In the genomic region with DNA sequence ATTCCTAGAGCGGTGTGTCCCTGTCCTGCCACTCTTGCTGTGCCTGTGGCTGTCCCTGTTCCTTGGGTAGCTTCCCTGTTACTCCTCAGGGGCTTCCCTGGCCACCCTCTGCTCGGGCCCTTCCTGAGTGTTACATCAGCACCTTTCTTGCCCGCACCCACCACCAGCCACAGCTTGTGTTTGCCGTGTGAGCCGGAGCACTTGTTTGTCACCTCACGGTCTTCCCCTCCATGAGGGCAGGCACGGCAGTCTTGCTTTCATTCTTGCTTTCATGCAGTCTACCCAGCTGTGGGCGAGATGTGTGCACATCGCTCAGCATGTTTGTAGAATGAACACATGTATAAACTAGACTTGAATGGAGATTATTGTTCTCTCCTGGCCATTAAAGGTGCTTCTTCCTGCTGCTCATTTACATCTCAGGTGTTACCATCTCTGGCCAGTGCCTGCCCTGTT, we compare ENCODE assay signal across 8 cellular contexts. TPM values are rescaled to one million over a fixed set of nuclear protein-coding genes. Genes with fewer than 3 reads are reported as not detected.
DNase-seq lines count a peak whose midpoint lies in the region; ATAC-seq and TF ChIP-seq lines count a peak whose summit lies in the region.

No MANE protein-coding gene starts in this region.

- peak overlapping the region; percentile 42 to 65 (median 52) for H3K27ac ChIP-seq in Peyer's patch

- H3K4me1 ChIP-seq in Peyer's patch (peaks cover 0 to 33% (median 13%) of the 10 kb centered on the region in 4 donors), HAP-1 (peaks cover 34% of the 10 kb centered on the region)

- no peaks in the 10 kb centered on the region for H3K36me3 ChIP-seq in Peyer's patch
- no peaks in the 10 kb centered on the region; the same call in 1 of the 2 replicates for H3K36me3 ChIP-seq in HAP-1 (replicated peaks)

- in situ Hi-C loops in HAP-1 (cut with MboI; ENCODE audit: low sequenced_read_pairs): no loop called here

- H3K9me3 Mint-ChIP-seq in MCF 10A (ENCODE audit: unreplicated experiment): no peaks in the 10 kb centered on the region

- peak; percentile 73 for ATAC-seq in GM18909 (IDR thresholded peaks at IDR 0.05; ENCODE audit: poor library complexity, unreplicated experiment)
- peak; percentile 76 for ATAC-seq in HG02885 (IDR thresholded peaks at IDR 0.05; ENCODE audit: poor library complexity, unreplicated experiment)

- H3K27me3 ChIP-seq in Peyer's patch: no peaks in the 10 kb centered on the region
- no peaks in the 10 kb centered on the region for H3K27me3 ChIP-seq in HAP-1 (ENCODE audit: low read depth)

- H3K27me3 Mint-ChIP-seq in MCF 10A (ENCODE audit: insufficient read depth, unreplicated experiment): no peaks in the 10 kb centered on the region

- intact Hi-C loops in MCF 10A (cut with micrococcal nuclease): no loop called here

- H3K36me3 Mint-ChIP-seq in MCF 10A (ENCODE audit: insufficient read depth, unreplicated experiment): peaks cover 13% of the 10 kb centered on the region

- H3K9me3 ChIP-seq in Peyer's patch: no peaks in the 10 kb centered on the region
- peaks cover 1% of the 10 kb centered on the region; the same call in 1 of the 2 replicates for H3K9me3 ChIP-seq in HAP-1

- peak overlapping the region; percentile 74 for H3K27ac Mint-ChIP-seq in MCF 10A (ENCODE audit: low read depth, unreplicated experiment)

- CTCF ChIA-PET in MCF 10A (lab: Yijun Ruan, JAX): interaction anchor here (0.5 to 1.4 kb wide), 3 partner anchors 16 to 286 kb away, joined by 3 to 4 read pairs (median 4); no protein-coding TSS in a partner anchor

- POLR2A ChIA-PET in MCF 10A (lab: Yijun Ruan, JAX): interaction anchor here (0.6 kb wide), 1 partner anchor 706 kb away, joined by 7 read pairs; no protein-coding TSS in a partner anchor

- DNase-seq in Peyer's patch (peak; percentile 53 to 72 (median 64)), MCF 10A (ENCODE audit: unreplicated experiment) (no peak), NCI-H2171 treated with DMSO at 0.1 percent for 48 hours (lab: John Stamatoyannopoulos, UW) (no peak), HAP-1 (ENCODE audit: low spot score in 2 of 2) (no peak), LoVo (ENCODE audit: low spot score) (no peak)
- peak; percentile 71 for DNase-seq in stimulated activated CD4-positive, alpha-beta T cell treated with anti-CD3 and anti-CD28 coated beads, Interleukin-4, amount 100 ng/mL, for 1 hour

- peak overlapping the region in 2 of 4 donors; percentile 9 to 28 for H3K4me3 ChIP-seq in Peyer's patch
- no peak overlapping the region for H3K4me3 ChIP-seq in HAP-1

- BruUV-seq in MCF 10A (replicated peaks; lab: Mats Ljungman, UMichigan): no TSS peak

- TF ChIP-seq CTCF in Peyer's patch (IDR thresholded peaks at IDR 0.05): no peak
- no peak for TF ChIP-seq CTCF in MCF 10A (IDR thresholded peaks at IDR 0.05; ENCODE audit: unreplicated experiment)

- peaks cover 11% of the 10 kb centered on the region for H3K4me1 Mint-ChIP-seq in MCF 10A (ENCODE audit: insufficient read depth, unreplicated experiment)

- H3K4me3 Mint-ChIP-seq in MCF 10A (ENCODE audit: unreplicated experiment): peak overlapping the region; percentile 64

- TF ChIP-seq POLR2A in Peyer's patch (IDR thresholded peaks at IDR 0.05): no peak

RNA-seq across cellular contexts. Expression of a gene that starts 42.0 kb away (rescaled TPM):
- total RNA-seq in Peyer's patch (10 to 100 TPM; 31.7 to 47.8 (median 41.8) TPM), MCF 10A (2022) (24.3 and 25.3 TPM in 2 replicates)

Comparison
In these comparisons a context has a peak if more than half of its experiments do, and no peak if none do; other contexts are left out.
1. DNase-seq: peak in Peyer's patch (3 of 3) and stimulated activated CD4-positive, alpha-beta T cell treated with anti-CD3 and anti-CD28 coated beads, Interleukin-4, amount 100 ng/mL, for 1 hour (single experiment); none in MCF 10A (single experiment), NCI-H2171 treated with DMSO at 0.1 percent for 48 hours (single experiment), HAP-1 (0 of 2) and LoVo (single experiment).